1 cellular context compared by ENCODE assay signal in the genomic region with DNA sequence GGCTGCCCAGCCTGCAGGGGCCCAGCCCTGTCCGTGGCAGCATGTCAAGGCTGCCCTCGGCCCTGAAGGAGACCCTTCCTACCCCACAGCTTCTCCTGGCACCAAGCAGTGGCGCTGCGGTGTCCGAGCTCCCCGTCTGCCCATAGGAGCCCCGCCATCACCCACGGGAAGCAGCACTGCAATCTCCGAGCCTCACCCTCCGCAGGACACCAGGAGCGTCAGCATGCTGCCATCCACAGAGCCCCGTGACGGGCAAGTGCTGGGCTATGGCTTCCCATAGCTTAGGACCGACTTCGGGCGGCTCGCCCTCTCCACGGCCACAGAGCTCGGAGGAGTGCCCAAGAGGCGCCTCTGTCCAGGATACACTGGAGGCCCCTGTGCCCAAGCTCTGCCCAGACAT.
TF ChIP-seq lines count a peak whose summit lies in the region.

No MANE protein-coding gene starts in this region.

TF ChIP-seq in GM23338, 12 proteins besides CTCF, POLR2A, EP300 and RAD21:
- TF ChIP-seq ZNF331 (CRISPR knock-in tag; IDR thresholded peaks at IDR 0.05; ENCODE audit: low read depth) (no peak), EZH2 (IDR thresholded peaks at IDR 0.05; ENCODE audit: low read depth, unreplicated experiment) (no peak), JUNB (IDR thresholded peaks at IDR 0.05; ENCODE audit: unreplicated experiment) (no peak), POLR2AphosphoS5 (IDR thresholded peaks at IDR 0.05; ENCODE audit: low read depth) (no peak)
- TF ChIP-seq, protein P1, sequence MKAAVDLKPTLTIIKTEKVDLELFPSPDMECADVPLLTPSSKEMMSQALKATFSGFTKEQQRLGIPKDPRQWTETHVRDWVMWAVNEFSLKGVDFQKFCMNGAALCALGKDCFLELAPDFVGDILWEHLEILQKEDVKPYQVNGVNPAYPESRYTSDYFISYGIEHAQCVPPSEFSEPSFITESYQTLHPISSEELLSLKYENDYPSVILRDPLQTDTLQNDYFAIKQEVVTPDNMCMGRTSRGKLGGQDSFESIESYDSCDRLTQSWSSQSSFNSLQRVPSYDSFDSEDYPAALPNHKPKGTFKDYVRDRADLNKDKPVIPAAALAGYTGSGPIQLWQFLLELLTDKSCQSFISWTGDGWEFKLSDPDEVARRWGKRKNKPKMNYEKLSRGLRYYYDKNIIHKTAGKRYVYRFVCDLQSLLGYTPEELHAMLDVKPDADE (IDR thresholded peaks at IDR 0.05) = no peak
